28 cellular contexts compared by ENCODE assay signal in genomic region chr1:17258116-17258757, GRCh38. TPM values are rescaled to one million over a fixed set of nuclear protein-coding genes. Genes with fewer than 3 reads are reported as not detected.
DNase-seq lines count a peak whose midpoint lies in the region; ATAC-seq and TF ChIP-seq lines count a peak whose summit lies in the region.
"Had no signal": no experiment of that assay in that cellular context is flagged by ENCODE, and none has a peak within 500 bp of the region (broad histone marks: within the 10 kb centered on the region; RNA-seq: fewer than 3 reads in every experiment).

No MANE protein-coding gene starts in this region.

- H3K4me1 ChIP-seq in GM23248 (ENCODE audit: insufficient read depth) = peaks cover 9% of the 10 kb centered on the region; the same call in 1 of the 2 replicates
- H3K4me1 ChIP-seq in SJCRH30 = peaks cover 32% of the 10 kb centered on the region
- H3K4me1 ChIP-seq: heart right ventricle, right atrium auricular region had no signal

- H3K4me2 ChIP-seq in GM23248 (ENCODE audit: unreplicated experiment) = no peak overlapping the region

- H3K9me3 ChIP-seq in AG04450 (ENCODE audit: control insufficient read depth, insufficient read depth, low read length) = no peaks in the 10 kb centered on the region
- no peaks in the 10 kb centered on the region for H3K9me3 ChIP-seq in GM23248 (ENCODE audit: low read depth)
- no peaks in the 10 kb centered on the region; the same call in 1 of the 2 replicates for H3K9me3 ChIP-seq in SJCRH30 (replicated peaks)

- H3K9ac ChIP-seq in GM23248 = no peak overlapping the region

- no peaks in the 10 kb centered on the region for H3K79me2 ChIP-seq in GM23248 (ENCODE audit: insufficient read depth)

- H2AFZ ChIP-seq in GM23248 = no peak overlapping the region

- TF ChIP-seq CTCF in AG04450 (IDR thresholded peaks at IDR 0.05; ENCODE audit: low read depth, low read length) = no peak

- H3K27me3 ChIP-seq in AG04450 (ENCODE audit: control insufficient read depth, insufficient read depth, low read length) = peaks cover 11% of the 10 kb centered on the region
- peaks cover 13% of the 10 kb centered on the region for H3K27me3 ChIP-seq in GM23248 (replicated peaks; ENCODE audit: insufficient read depth)
- no peaks in the 10 kb centered on the region for H3K27me3 ChIP-seq in SJCRH30
- H3K27me3 ChIP-seq: right atrium auricular region had no signal

- H3K36me3 ChIP-seq in GM23248 (ENCODE audit: low read depth) (no peaks in the 10 kb centered on the region), SJCRH30 (no peaks in the 10 kb centered on the region)
- H3K36me3 ChIP-seq: heart right ventricle, right atrium auricular region had no signal

- no peaks in the 10 kb centered on the region for H3F3A ChIP-seq in GM23248 (ENCODE audit: insufficient read depth)

- H3K4me3 ChIP-seq in AG04450 (ENCODE audit: low read depth, low read length) = no peak overlapping the region
- no peak overlapping the region for H3K4me3 ChIP-seq in GM23248
- H3K4me3 ChIP-seq in SJCRH30 = no peak overlapping the region
- H3K4me3 ChIP-seq: GM12878, heart right ventricle, lung, right atrium auricular region had no signal

- no peaks in the 10 kb centered on the region for H4K20me1 ChIP-seq in GM23248 (ENCODE audit: insufficient read depth)

- H3K27ac ChIP-seq in AG04450 (ENCODE audit: low read depth, low read length) (peak overlapping the region; percentile 31), GM23248 (no peak overlapping the region), SJCRH30 (peak overlapping the region; percentile 80; the same call in 1 of the 2 replicates)
- H3K27ac ChIP-seq: heart right ventricle, right atrium auricular region, VCaP had no signal

- POLR2A ChIA-PET in AG04450 (lab: Yijun Ruan, JAX) = no interaction called here

- H3K9me2 ChIP-seq in GM23248 (ENCODE audit: insufficient read depth) = no peaks in the 10 kb centered on the region

- CTCF ChIA-PET in AG04450 (lab: Charles Lee) = interaction anchor here (0.6 to 3.3 kb wide), 5 partner anchors 17 to 136 kb away, joined by 3 to 13 read pairs (median 5); no protein-coding TSS in a partner anchor

- DNase-seq in AG04450 (ENCODE audit: low read depth, low spot score) = no peak
- peak; percentile 56 for DNase-seq in GM23248
- no peak for DNase-seq in SJCRH30
- DNase-seq in fibroblast of peridontal ligament (ENCODE audit: extremely low read depth) = peak; percentile 15
- DNase-seq in nucleus accumbens (lab: John Stamatoyannopoulos, UW) = no peak
- no peak for DNase-seq in KBM-7
- DNase-seq: activated CD4-positive, alpha-beta T cell treated with anti-CD3 and anti-CD28 coated beads for 4 hours; activated T-cell treated with anti-CD3 and anti-CD28 coated beads for 4 hours; caudate nucleus; CD4-positive, alpha-beta T cell; heart right ventricle; KG1; NCI-H1436 treated with DMSO at 0.1 percent for 48 hours; NCI-H446 treated with DMSO at 0.1 percent for 48 hours; T-helper 9 cell had no signal

- in situ Hi-C loops in GM23248 (cut with MboI) = no loop called here
- in situ Hi-C loops in KBM-7 (cut with MboI; ENCODE audit: low pct_unique_long_range_greater_than_20kb, low sequenced_read_pairs) = no loop called here

- 48 to 52% methylated on average over 9 of the region's 9 CpGs for WGBS in GM23248 (ENCODE audit: low coverage in 1 of 2, low lambda C conversion rate in 2 of 2, missing lambda C conversion rate in 2 of 2), 2 experiments

- ATAC-seq in HG03095 (IDR thresholded peaks at IDR 0.05; ENCODE audit: unreplicated experiment) (no peak), GM19324 (IDR thresholded peaks at IDR 0.05; ENCODE audit: low FRiP score, unreplicated experiment) (no peak)
- ATAC-seq: activated naive CD4-positive, alpha-beta T cell treated with anti-CD3 and anti-CD28 coated beads, Interleukin-2, amount 50 U/mL, for 72 hours; GM12878; heart right ventricle; Right ventricle myocardium inferior had no signal

RNA-seq across cellular contexts. Expression of gene PADI3, which starts 9.3 kb away (rescaled TPM):
- polyA plus RNA-seq in AG04450 (2011; rRNA removed) = 0.05 TPM in 1 of 2 replicates, not detected in the other
- 0.05 and 0.09 TPM in 2 replicates for polyA minus RNA-seq in AG04450 (2011; rRNA and poly(A)+ RNA removed)
- not detected in 2 replicates for total RNA-seq in GM23248 (2014; rRNA removed; shearing (Covaris generic))
- polyA plus RNA-seq in GM23248 (2016; fragmentation: Nextera tagmentation; extraction: Ambion mirVana) = not detected in 2 replicates
- 6.1 and 6.8 TPM in 2 replicates for total RNA-seq in SJCRH30 (2014; rRNA removed; shearing (Covaris generic))
- total RNA-seq: activated naive CD4-positive, alpha-beta T cell treated with anti-CD3 and anti-CD28 coated beads, Interleukin-2, amount 50 U/mL, for 72 hours; CD4-positive, alpha-beta T cell; GM12878; heart right ventricle; lung; OCI-LY7; right atrium auricular region; Right ventricle myocardium inferior had no signal
- polyA plus RNA-seq: heart right ventricle, neural cell had no signal

RNA-seq across cellular contexts. Expression of gene PADI4, which starts 49.8 kb away (rescaled TPM):
- polyA plus RNA-seq in AG04450 (2011; rRNA removed) (not detected in 2 replicates), GM23248 (2016; fragmentation: Nextera tagmentation; extraction: Ambion mirVana) (not detected in 2 replicates)
- polyA minus RNA-seq in AG04450 (2011; rRNA and poly(A)+ RNA removed) = not detected in 2 replicates
- total RNA-seq in GM23248 (2014; rRNA removed; shearing (Covaris generic)) = not detected in 2 replicates
- total RNA-seq in SJCRH30 (2014; rRNA removed; shearing (Covaris generic)) = not detected in 2 replicates
- total RNA-seq: astrocyte, Daoy, HT-29 had no signal
- polyA plus RNA-seq: neural cell had no signal

RNA-seq across cellular contexts. Expression of gene PADI1, which starts 53.3 kb away (rescaled TPM):
- not detected in 2 replicates for polyA plus RNA-seq in AG04450 (2011; rRNA removed)
- polyA minus RNA-seq in AG04450 (2011; rRNA and poly(A)+ RNA removed) = 0.09 TPM in 1 of 2 replicates, not detected in the other
- total RNA-seq in GM23248 (2014; rRNA removed; shearing (Covaris generic)) = under 0.01 TPM in 1 of 2 replicates, not detected in the other
- 0.11 and 0.14 TPM in 2 replicates for polyA plus RNA-seq in GM23248 (2016; fragmentation: Nextera tagmentation; extraction: Ambion mirVana)
- 0.06 and 0.20 TPM in 2 replicates for total RNA-seq in SJCRH30 (2014; rRNA removed; shearing (Covaris generic))
- total RNA-seq: activated naive CD4-positive, alpha-beta T cell treated with anti-CD3 and anti-CD28 coated beads, Interleukin-2, amount 50 U/mL, for 72 hours; astrocyte; CD4-positive, alpha-beta T cell; GM12878; heart right ventricle; lung; OCI-LY7; right atrium auricular region; Right ventricle myocardium inferior had no signal

Comparison
In these comparisons a context has a peak if more than half of its experiments do, and no peak if none do; other contexts are left out.
1. DNase-seq: peak in GM23248 (single experiment) and fibroblast of peridontal ligament (single experiment); none in AG04450 (single experiment), SJCRH30 (0 of 2), nucleus accumbens (0 of 56) and KBM-7 (single experiment).